7 cellular contexts compared by ENCODE assay signal in the genomic region with DNA sequence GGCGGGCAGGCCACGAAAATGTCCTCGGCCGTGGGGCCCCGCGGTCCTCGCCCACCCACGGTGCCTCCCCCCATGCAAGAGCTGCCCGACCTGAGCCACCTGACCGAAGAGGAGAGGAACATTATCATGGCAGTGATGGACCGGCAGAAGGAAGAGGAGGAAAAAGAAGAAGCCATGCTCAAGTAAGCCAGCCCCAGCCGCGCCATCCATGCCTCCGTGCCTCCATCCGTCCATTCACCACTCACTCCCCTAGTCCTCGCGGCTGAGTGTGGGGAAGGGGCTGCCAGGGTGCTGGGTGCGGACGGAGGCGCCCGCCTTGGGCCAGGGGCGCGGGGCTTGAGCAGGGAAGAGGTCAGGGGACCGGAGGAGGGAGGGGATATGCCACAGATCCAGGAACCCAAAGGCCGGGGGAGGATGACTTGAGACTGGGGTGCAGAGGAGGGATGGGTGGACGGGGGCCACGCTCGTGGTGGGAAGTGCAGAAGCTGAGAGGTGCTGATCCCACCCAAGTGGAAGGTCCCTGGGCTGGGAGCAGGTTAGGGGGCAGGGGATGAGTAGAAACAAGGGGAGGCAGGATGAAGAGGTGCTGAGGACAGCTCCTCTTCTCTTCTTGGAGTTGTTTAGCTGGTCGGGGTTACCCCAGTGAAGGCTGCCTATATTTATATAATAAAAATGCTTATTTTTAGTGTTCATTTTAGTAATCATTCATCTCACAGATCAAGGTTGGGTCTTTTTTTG. TPM values are rescaled to one million over a fixed set of nuclear protein-coding genes. Genes with fewer than 3 reads are reported as not detected.
DNase-seq lines count a peak whose midpoint lies in the region; ATAC-seq and TF ChIP-seq lines count a peak whose summit lies in the region.

No MANE protein-coding gene starts in this region.

- H3K4me1 ChIP-seq in RWPE2 (ENCODE audit: insufficient read depth, poor library complexity, severe bottlenecking) = no peaks in the 10 kb centered on the region
- H3K4me1 ChIP-seq in iPS-15b (ENCODE audit: control insufficient read depth, insufficient read depth, low read length) = no peaks in the 10 kb centered on the region

- H3K4me3 ChIP-seq in RWPE2 (ENCODE audit: severe bottlenecking) (no peak overlapping the region), iPS-15b (ENCODE audit: low read depth, low read length) (peak overlapping the region; percentile 80)

- H3K9ac ChIP-seq in iPS-15b (ENCODE audit: low read depth, low read length) = no peak overlapping the region

- TF ChIP-seq CTCF in GM20000 (IDR thresholded peaks at IDR 0.05; ENCODE audit: extremely low read depth, missing control alignments) = no peak
- no peak for TF ChIP-seq CTCF in RWPE2 (IDR thresholded peaks at IDR 0.05; ENCODE audit: poor library complexity, severe bottlenecking)

- H3K27me3 ChIP-seq in RWPE2 (ENCODE audit: insufficient read depth, poor library complexity, severe bottlenecking) (peaks cover 71% of the 10 kb centered on the region), iPS-15b (ENCODE audit: control insufficient read depth, insufficient read depth, low read length) (peaks cover 19% of the 10 kb centered on the region)

- H3K9me3 ChIP-seq in RWPE2 (ENCODE audit: severe bottlenecking) (no peaks in the 10 kb centered on the region), iPS-15b (ENCODE audit: control insufficient read depth, insufficient read depth, low read length) (no peaks in the 10 kb centered on the region)

- ATAC-seq in RWPE2 (ENCODE audit: low read depth) = peak; percentile 19; the same call in 1 of the 3 replicates

- DNase-seq in GM20000 (ENCODE audit: low spot score) (peak; percentile 18), RWPE2 (ENCODE audit: low spot score) (no peak), NK-92 (lab: John Stamatoyannopoulos, UW; ENCODE audit: unreplicated experiment) (no peak), LoVo (ENCODE audit: low spot score) (no peak), NCI-H2029 (lab: John Stamatoyannopoulos, UW) (no peak)

- H3K27ac ChIP-seq in RWPE2 (ENCODE audit: poor library complexity, severe bottlenecking) (no peak overlapping the region), temporal lobe (ENCODE audit: low read depth, low read length) (peak overlapping the region; percentile 27)

- no peaks in the 10 kb centered on the region for H3K36me3 ChIP-seq in RWPE2 (ENCODE audit: low read depth)
- no peaks in the 10 kb centered on the region for H3K36me3 ChIP-seq in iPS-15b (ENCODE audit: control insufficient read depth, insufficient read depth, low read length)

RNA-seq across cellular contexts. Expression of a gene that starts 0.8 kb away (rescaled TPM):
- total RNA-seq in temporal lobe = 233 TPM
